In the genomic region with DNA sequence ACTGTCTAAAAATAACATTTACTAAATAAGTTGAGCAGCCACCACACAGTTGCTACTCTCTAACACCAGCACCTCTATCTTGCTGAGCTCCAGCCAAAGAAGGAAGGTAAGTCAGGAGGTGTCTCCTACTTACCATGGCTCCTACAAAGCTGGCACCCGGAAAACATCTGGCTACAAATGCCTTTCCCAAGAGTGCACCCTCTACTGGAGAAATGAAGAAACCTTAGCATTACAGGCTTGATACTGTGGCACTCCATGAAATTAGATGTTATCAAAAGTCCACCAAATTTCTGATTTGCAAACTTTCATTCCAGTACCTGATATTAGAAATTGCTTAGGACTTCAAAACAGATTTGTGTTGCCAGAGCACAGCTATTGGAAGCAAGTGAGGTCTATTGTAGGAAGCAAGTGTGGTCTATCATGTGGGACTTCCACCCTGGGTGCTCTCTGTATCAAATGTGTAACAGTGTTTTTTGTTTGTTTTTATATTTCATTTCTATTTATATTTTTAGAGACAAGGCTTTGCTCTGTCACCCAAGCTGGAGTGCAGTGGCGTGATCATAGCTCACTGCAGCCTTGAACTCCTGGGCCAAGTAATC, we compare ENCODE assay signal across 9 cellular contexts. TPM values are rescaled to one million over a fixed set of nuclear protein-coding genes. Genes with fewer than 3 reads are reported as not detected.
A peak's percentile ranks its signal among the peaks of the same experiment; 100 is the strongest.
DNase-seq lines count a peak whose midpoint lies in the region; ATAC-seq, FAIRE-seq and TF ChIP-seq lines count a peak whose summit lies in the region.
"Had no signal": no experiment of that assay in that cellular context is flagged by ENCODE, and none has a peak within 500 bp of the region (broad histone marks: within the 10 kb centered on the region; RNA-seq: fewer than 3 reads in every experiment).

No MANE protein-coding gene starts in this region.

- peak; percentile 80 to 96; a peak in 4 of 6 replicates for ATAC-seq in A549

- H3K4me2 ChIP-seq in A549 (no peak overlapping the region), PC-9 (no peak overlapping the region)

- BruUV-seq in PC-9 (replicated peaks; lab: Mats Ljungman, UMichigan): no TSS peak

- peak; percentile 43 to 59 for DNase-seq in A549 (ENCODE audit: low read depth in 1 of 2, low spot score in 1 of 2)
- DNase-seq in GM12865 (ENCODE audit: low read depth): peak; percentile 41
- DNase-seq in PC-9: no peak
- peak; percentile 16 for DNase-seq in glomerular visceral epithelial cell (ENCODE audit: extremely low spot score)
- DNase-seq in midbrain (lab: John Stamatoyannopoulos, UW): no peak
- no peak for DNase-seq in stimulated activated CD4-positive, alpha-beta T cell treated with anti-CD3 and anti-CD28 coated beads, Interleukin-1b, Interleukin-23, amount 100 ng/mL, for 48 hours
- no peak for DNase-seq in HTR-8/SVneo (ENCODE audit: insufficient read length, low spot score)
- DNase-seq in cerebellar nuclear complex (lab: John Stamatoyannopoulos, UW): no peak
- DNase-seq: activated B cell treated with CpG ODN at 0.5 μM for 24 hours had no signal

- POLR2A ChIA-PET in A549 (lab: Yijun Ruan, JAX) (interaction anchor here (1.2 kb wide), 1 partner anchor 18 kb away, joined by 3 read pairs; no protein-coding TSS in a partner anchor), PC-9 (lab: Charles Lee; ENCODE audit: unreplicated experiment) (no interaction called here)

- H3K27ac ChIP-seq in A549 (peak overlapping the region in 1 of 2 experiments; percentile 24; a peak in 1 of 6 replicates), PC-9 (no peak overlapping the region)

- H3K9me3 ChIP-seq in A549 (no peaks in the 10 kb centered on the region), PC-9 (ENCODE audit: insufficient read depth, low read depth) (no peaks in the 10 kb centered on the region)

- TF ChIP-seq CTCF in A549 (IDR thresholded peaks at IDR 0.05) (peak; percentile 58), GM12865 (IDR thresholded peaks at IDR 0.05; ENCODE audit: insufficient read depth, low read depth, low read length, missing control alignments) (peak; percentile 56), PC-9 (conservative IDR thresholded peaks at IDR 0.05) (peak; percentile 69)

- TF ChIP-seq POLR2A in A549 (IDR thresholded peaks at IDR 0.05; ENCODE audit: low read length): no peak

- no peak for FAIRE-seq in A549 (lab: Jason Lieb, UNC)
- FAIRE-seq in HTR-8/SVneo (lab: Jason Lieb, UNC): no peak

- no peaks in the 10 kb centered on the region for H3K36me3 ChIP-seq in PC-9 (ENCODE audit: low read depth)

- no peak overlapping the region for H2AFZ ChIP-seq in PC-9

- no peaks in the 10 kb centered on the region for H3F3A ChIP-seq in PC-9 (ENCODE audit: insufficient read depth, low read depth)

- H3K79me2 ChIP-seq in PC-9 (ENCODE audit: low read depth): no peaks in the 10 kb centered on the region

- H3K4me3 ChIP-seq in A549 (no peak overlapping the region), GM12865 (ENCODE audit: low read depth, low read length) (no peak overlapping the region), PC-9 (no peak overlapping the region)

- no peak for TF ChIP-seq EP300 in A549 (IDR thresholded peaks at IDR 0.05)

- H3K4me1 ChIP-seq in A549: peaks cover 7% of the 10 kb centered on the region; the same call in 1 of the 3 replicates
- H3K4me1 ChIP-seq in PC-9 (replicated peaks; ENCODE audit: insufficient read depth): no peaks in the 10 kb centered on the region

- intact Hi-C loops in PC-9 (cut with micrococcal nuclease; ENCODE audit: unreplicated experiment): no loop called here

- H3K9me2 ChIP-seq in PC-9 (ENCODE audit: insufficient read depth): no peaks in the 10 kb centered on the region

- peak in 1 of 2 experiments; percentile 36; a peak in 2 of 5 replicates for TF ChIP-seq RAD21 in A549 (conservative IDR thresholded peaks at IDR 0.05 in 1 of 2, IDR thresholded peaks at IDR 0.05 in 1 of 2)

- WGBS in A549 (ENCODE audit: missing lambda C conversion rate): 47% methylated on average over 2 of the region's 2 CpGs

- H3K27me3 ChIP-seq in PC-9 (ENCODE audit: insufficient read depth, low read depth): no peaks in the 10 kb centered on the region

- H4K20me1 ChIP-seq in PC-9 (ENCODE audit: insufficient read depth): no peaks in the 10 kb centered on the region

- CTCF ChIA-PET in A549 (lab: Yijun Ruan, JAX): interaction anchor here (0.6 to 2.3 kb wide), 12 partner anchors 8 to 119 kb away, joined by 3 to 11 read pairs (median 4); no protein-coding TSS in a partner anchor
- CTCF ChIA-PET in PC-9 (lab: Charles Lee): interaction anchor here (0.7 kb wide), 1 partner anchor 18 kb away, joined by 3 read pairs; no protein-coding TSS in a partner anchor

TF ChIP-seq in A549, 52 proteins besides CTCF, POLR2A, EP300 and RAD21:
- TF ChIP-seq, protein P1, sequence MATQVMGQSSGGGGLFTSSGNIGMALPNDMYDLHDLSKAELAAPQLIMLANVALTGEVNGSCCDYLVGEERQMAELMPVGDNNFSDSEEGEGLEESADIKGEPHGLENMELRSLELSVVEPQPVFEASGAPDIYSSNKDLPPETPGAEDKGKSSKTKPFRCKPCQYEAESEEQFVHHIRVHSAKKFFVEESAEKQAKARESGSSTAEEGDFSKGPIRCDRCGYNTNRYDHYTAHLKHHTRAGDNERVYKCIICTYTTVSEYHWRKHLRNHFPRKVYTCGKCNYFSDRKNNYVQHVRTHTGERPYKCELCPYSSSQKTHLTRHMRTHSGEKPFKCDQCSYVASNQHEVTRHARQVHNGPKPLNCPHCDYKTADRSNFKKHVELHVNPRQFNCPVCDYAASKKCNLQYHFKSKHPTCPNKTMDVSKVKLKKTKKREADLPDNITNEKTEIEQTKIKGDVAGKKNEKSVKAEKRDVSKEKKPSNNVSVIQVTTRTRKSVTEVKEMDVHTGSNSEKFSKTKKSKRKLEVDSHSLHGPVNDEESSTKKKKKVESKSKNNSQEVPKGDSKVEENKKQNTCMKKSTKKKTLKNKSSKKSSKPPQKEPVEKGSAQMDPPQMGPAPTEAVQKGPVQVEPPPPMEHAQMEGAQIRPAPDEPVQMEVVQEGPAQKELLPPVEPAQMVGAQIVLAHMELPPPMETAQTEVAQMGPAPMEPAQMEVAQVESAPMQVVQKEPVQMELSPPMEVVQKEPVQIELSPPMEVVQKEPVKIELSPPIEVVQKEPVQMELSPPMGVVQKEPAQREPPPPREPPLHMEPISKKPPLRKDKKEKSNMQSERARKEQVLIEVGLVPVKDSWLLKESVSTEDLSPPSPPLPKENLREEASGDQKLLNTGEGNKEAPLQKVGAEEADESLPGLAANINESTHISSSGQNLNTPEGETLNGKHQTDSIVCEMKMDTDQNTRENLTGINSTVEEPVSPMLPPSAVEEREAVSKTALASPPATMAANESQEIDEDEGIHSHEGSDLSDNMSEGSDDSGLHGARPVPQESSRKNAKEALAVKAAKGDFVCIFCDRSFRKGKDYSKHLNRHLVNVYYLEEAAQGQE (IDR thresholded peaks at IDR 0.05): no peak
- no peak for TF ChIP-seq HDAC2 (IDR thresholded peaks at IDR 0.05)
- 0 out of 3 replicates have a peak, but pooled peaks have one; percentile 42 for TF ChIP-seq SMC3 (IDR thresholded peaks at IDR 0.05)

RNA-seq across cellular contexts. Expression of a gene that starts 25.7 kb away (rescaled TPM):
- polyA plus RNA-seq in A549 (2011; rRNA removed) (130 and 184 TPM in 2 replicates), A549 (2017; fragmentation: RNase III; extraction: RNeasy Plus Mini Kit Qiagen cat#74134 plus additional on column Dnase treatment) (43.1 to 56.7 TPM (median 50.5 TPM) in 3 replicates)
- polyA plus RNA-seq in A549 (2012; cell fraction: cytosol; rRNA removed): 22.4 and 34.2 TPM in 2 replicates
- 8.7 and 11.8 TPM in 2 replicates for polyA plus RNA-seq in A549 (2012; cell fraction: nucleus; rRNA removed)
- 20.9 and 23.0 TPM in 2 replicates for polyA minus RNA-seq in A549 (2011; rRNA and poly(A)+ RNA removed)
- total RNA-seq in PC-9 (2021): 20.6 and 24.4 TPM in 2 replicates

RNA-seq across cellular contexts. Expression of a gene that starts 39.1 kb away (rescaled TPM):
- polyA plus RNA-seq in A549 (2011; rRNA removed) (2.2 and 3.3 TPM in 2 replicates), A549 (2017; fragmentation: RNase III; extraction: RNeasy Plus Mini Kit Qiagen cat#74134 plus additional on column Dnase treatment) (0.85 to 1.3 TPM (median 1.0 TPM) in 3 replicates)
- 0.75 and 0.96 TPM in 2 replicates for polyA plus RNA-seq in A549 (2012; cell fraction: cytosol; rRNA removed)
- polyA plus RNA-seq in A549 (2012; cell fraction: nucleus; rRNA removed): 0.42 and 0.67 TPM in 2 replicates
- 2.0 and 5.7 TPM in 2 replicates for polyA minus RNA-seq in A549 (2011; rRNA and poly(A)+ RNA removed)
- 14.0 and 15.3 TPM in 2 replicates for total RNA-seq in PC-9 (2021)

Comparison
In these comparisons a context has a peak if more than half of its experiments do, and no peak if none do; other contexts are left out.
1. DNase-seq: peak in A549 (2 of 2), GM12865 (single experiment) and glomerular visceral epithelial cell (single experiment); none in PC-9 (0 of 2), midbrain (single experiment), stimulated activated CD4-positive, alpha-beta T cell treated with anti-CD3 and anti-CD28 coated beads, Interleukin-1b, Interleukin-23, amount 100 ng/mL, for 48 hours (single experiment), HTR-8/SVneo (single experiment) and cerebellar nuclear complex (0 of 2).
2. Peak in every context shown above with its lines, with median percentiles within 50 percentile points of each other: CTCF ChIP-seq.